11 cellular contexts compared by ENCODE assay signal in genomic region chr9:131874916-131875670, GRCh38.
"Had no signal": no experiment of that assay in that cellular context is flagged by ENCODE, and none has a peak within 500 bp of the region (broad histone marks: within the 10 kb centered on the region; RNA-seq: fewer than 3 reads in every experiment).

No MANE protein-coding gene starts in this region.

- H3K27me3 Mint-ChIP-seq: type B pancreatic cell had no signal

- H3K27me3 ChIP-seq: heart left ventricle, suprapubic skin, thyroid gland, uterus had no signal

- H3K27ac ChIP-seq: coronary artery, heart left ventricle, suprapubic skin, thyroid gland, uterus had no signal

- H3K36me3 Mint-ChIP-seq: type B pancreatic cell had no signal

- H3K27ac Mint-ChIP-seq: nephron, type B pancreatic cell had no signal

- H3K9me3 Mint-ChIP-seq: nephron, type B pancreatic cell had no signal

- H3K36me3 ChIP-seq: thyroid gland, uterus had no signal

- H3K4me3 Mint-ChIP-seq: nephron, type B pancreatic cell had no signal

- DNase-seq: effector CD8-positive, alpha-beta T cell; foreskin melanocyte; heart left ventricle; hypothalamus; stimulated activated naive CD8-positive, alpha-beta T cell treated with anti-CD3 and anti-CD28 coated beads, Interleukin-15, Interleukin-2, amounts not matched to agents 100 U/mL and 50 U/mL, for 24 hours; thyroid gland; uterus had no signal

- H3K4me3 ChIP-seq: coronary artery, heart left ventricle, suprapubic skin, thyroid gland, uterus had no signal

- H3K4me1 ChIP-seq: heart left ventricle, suprapubic skin, thyroid gland, uterus had no signal

- H3K9me3 ChIP-seq: heart left ventricle, suprapubic skin, thyroid gland, uterus had no signal
